ENCODE assay signal across 16 cellular contexts in genomic region chr7:112238852-112239610, GRCh38. TPM values are rescaled to one million over a fixed set of nuclear protein-coding genes. Genes with fewer than 3 reads are reported as not detected.
DNase-seq lines count a peak whose midpoint lies in the region; ATAC-seq and TF ChIP-seq lines count a peak whose summit lies in the region.
"Had no signal": no experiment of that assay in that cellular context is flagged by ENCODE, and none has a peak within 500 bp of the region (broad histone marks: within the 10 kb centered on the region; RNA-seq: fewer than 3 reads in every experiment).

No MANE protein-coding gene starts in this region.

- RAD21 ChIA-PET in HCT116 (lab: Charles Lee; ENCODE audit: low non-redundant PET in 1 of 2, low total read pairs in 2 of 2, uncharacterized antibody in 2 of 2, unreplicated experiment in 2 of 2) = no interaction called here

- H3K4me3 ChIP-seq in HCT116 (replicated peaks in 1 of 2; ENCODE audit: low read depth in 1 of 2, low read length in 2 of 2) (no peak overlapping the region), fibroblast of lung (replicated peaks in 1 of 4; ENCODE audit: control extremely low read depth in 1 of 4, insufficient read depth in 1 of 4, low read depth in 3 of 4, low read length in 4 of 4) (no peak overlapping the region)

- H3K27ac ChIP-seq in HCT116 (ENCODE audit: low read depth, low read length) = no peak overlapping the region
- no peak overlapping the region for H3K27ac ChIP-seq in RWPE1
- H3K27ac ChIP-seq in fibroblast of lung (ENCODE audit: insufficient read depth, low read length) = no peak overlapping the region

- H3K4me1 ChIP-seq in HCT116 (ENCODE audit: control insufficient read depth in 1 of 2, insufficient read depth in 2 of 2, low read length in 2 of 2) (peaks cover 0 to 6% of the 10 kb centered on the region in 2 experiments; a peak in 1 of 4 replicates), fibroblast of lung (ENCODE audit: control insufficient read depth, extremely low read depth, insufficient read depth, low read length) (no peaks in the 10 kb centered on the region)

- H3K27me3 Mint-ChIP-seq in progenitor cell of endocrine pancreas = no peaks in the 10 kb centered on the region
- H3K27me3 Mint-ChIP-seq: activated naive CD8-positive, alpha-beta T cell treated with anti-CD3 and anti-CD28 coated beads for 36 hours had no signal

- no TSS peak for BruUV-seq in HCT116 (replicated peaks; lab: Mats Ljungman, UMichigan)

- peak; percentile 66; the same call in 1 of the 2 replicates for ATAC-seq in HCT116

- no peak for TF ChIP-seq CTCF in HCT116 (IDR thresholded peaks at IDR 0.05 in 2 of 3, conservative IDR thresholded peaks at IDR 0.05 in 1 of 3; ENCODE audit: borderline replicate concordance in 1 of 3, insufficient read depth in 1 of 3, low read depth in 2 of 3, low read length in 2 of 3)
- no peak for TF ChIP-seq CTCF in RWPE1 (conservative IDR thresholded peaks at IDR 0.05; ENCODE audit: low read depth)
- TF ChIP-seq CTCF in fibroblast of lung (conservative IDR thresholded peaks at IDR 0.05 in 1 of 2, IDR thresholded peaks at IDR 0.05 in 1 of 2; ENCODE audit: low read depth in 1 of 2, low read length in 2 of 2) = no peak
- no peak for TF ChIP-seq CTCF in progenitor cell of endocrine pancreas (IDR thresholded peaks at IDR 0.05; ENCODE audit: unreplicated experiment)

- peak overlapping the region; percentile 69 for H3K27ac Mint-ChIP-seq in progenitor cell of endocrine pancreas
- H3K27ac Mint-ChIP-seq: activated naive CD8-positive, alpha-beta T cell treated with anti-CD3 and anti-CD28 coated beads for 36 hours; T-helper 2 cell treated with Interferon-gamma antibody and Interleukin-4, amounts not matched to agents 5 μg/mL and 100 μg/mL, for 36 hours had no signal

- H3K9me3 ChIP-seq in HCT116 (ENCODE audit: control insufficient read depth in 1 of 2, insufficient read depth in 1 of 2, low read depth in 1 of 2, low read length in 2 of 2) = no peaks in the 10 kb centered on the region
- no peaks in the 10 kb centered on the region for H3K9me3 ChIP-seq in fibroblast of lung (ENCODE audit: control insufficient read depth, insufficient read depth, low read depth, low read length)

- H3K4me2 ChIP-seq in HCT116 (ENCODE audit: low read length) (no peak overlapping the region), fibroblast of lung (ENCODE audit: extremely low read depth, insufficient read depth, low read length) (no peak overlapping the region)

- H3K27me3 ChIP-seq in HCT116 (ENCODE audit: insufficient read depth, low read length) = no peaks in the 10 kb centered on the region
- no peaks in the 10 kb centered on the region for H3K27me3 ChIP-seq in fibroblast of lung (ENCODE audit: control insufficient read depth, insufficient read depth, low read length)

- H3K36me3 Mint-ChIP-seq in progenitor cell of endocrine pancreas (ENCODE audit: insufficient read depth) = peaks cover 14% of the 10 kb centered on the region

- no peak for TF ChIP-seq POLR2A in HCT116 (IDR thresholded peaks at IDR 0.05; ENCODE audit: borderline replicate concordance, extremely low read depth, insufficient read depth, insufficient read length)

- no peak for TF ChIP-seq RAD21 in HCT116 (IDR thresholded peaks at IDR 0.05; ENCODE audit: low read depth)

- CTCF ChIA-PET in HCT116 (lab: Charles Lee) (no interaction called here), RWPE1 (lab: Yijun Ruan, JAX) (no interaction called here)

- H3K9ac ChIP-seq in HCT116 (ENCODE audit: low read length) = no peak overlapping the region
- H3K9ac ChIP-seq in fibroblast of lung (ENCODE audit: insufficient read depth, low read length) = no peak overlapping the region

- intact Hi-C loops in HCT116 (cut with micrococcal nuclease) = no loop called here

- H3K4me1 Mint-ChIP-seq in progenitor cell of endocrine pancreas (ENCODE audit: low read depth) = peaks cover 7% of the 10 kb centered on the region
- H3K4me1 Mint-ChIP-seq: activated naive CD8-positive, alpha-beta T cell treated with anti-CD3 and anti-CD28 coated beads for 36 hours had no signal

- H3K36me3 ChIP-seq in HCT116 (ENCODE audit: control insufficient read depth in 1 of 2, insufficient read depth in 2 of 2, low read length in 2 of 2) (no peaks in the 10 kb centered on the region), fibroblast of lung (ENCODE audit: control insufficient read depth, insufficient read depth, low read length) (no peaks in the 10 kb centered on the region)

- H3K79me2 ChIP-seq in HCT116 (ENCODE audit: insufficient read depth, low read length) = peaks cover 3% of the 10 kb centered on the region; the same call in 1 of the 2 replicates
- H3K79me2 ChIP-seq in fibroblast of lung (ENCODE audit: control insufficient read depth, insufficient read depth, low read length) = no peaks in the 10 kb centered on the region

- no peak overlapping the region for H3K4me3 Mint-ChIP-seq in progenitor cell of endocrine pancreas (ENCODE audit: low read depth)
- H3K4me3 Mint-ChIP-seq: activated naive CD8-positive, alpha-beta T cell treated with anti-CD3 and anti-CD28 coated beads for 36 hours; T-helper 2 cell treated with Interferon-gamma antibody and Interleukin-4, amounts not matched to agents 5 μg/mL and 100 μg/mL, for 36 hours had no signal

- H2AFZ ChIP-seq in HCT116 (ENCODE audit: low read depth, low read length, poor library complexity, severe bottlenecking) (no peak overlapping the region), fibroblast of lung (ENCODE audit: low read length) (no peak overlapping the region)

- H3K9me2 ChIP-seq in HCT116 (ENCODE audit: insufficient read depth) = no peaks in the 10 kb centered on the region

- peaks cover 20% of the 10 kb centered on the region for H3K9me3 Mint-ChIP-seq in progenitor cell of endocrine pancreas (ENCODE audit: low read depth)

- no peaks in the 10 kb centered on the region for H4K20me1 ChIP-seq in HCT116 (ENCODE audit: insufficient read depth)
- no peaks in the 10 kb centered on the region for H4K20me1 ChIP-seq in fibroblast of lung (ENCODE audit: control insufficient read depth, extremely low read depth, insufficient read depth, low read length)

- DNase-seq in HCT116 (ENCODE audit: low read depth, low spot score) (no peak), RWPE1 (ENCODE audit: low spot score) (peak; percentile 12), fibroblast of lung (ENCODE audit: low read depth in 2 of 2) (peak; percentile 11 to 39), progenitor cell of endocrine pancreas (ENCODE audit: low spot score, unreplicated experiment) (no peak), cortex of kidney (lab: John Stamatoyannopoulos, UW) (no peak), NCI-H2171 (lab: John Stamatoyannopoulos, UW) (no peak)
- DNase-seq in activated naive CD4-positive, alpha-beta T cell treated with anti-CD3 and anti-CD28 coated beads, Interleukin-2, amount 50 U/mL, for 16 hours = no peak
- DNase-seq: activated CD4-positive, alpha-beta T cell treated with anti-CD3 and anti-CD28 coated beads for 4 hours; activated naive CD8-positive, alpha-beta T cell treated with anti-CD3 and anti-CD28 coated beads for 36 hours; DMS79; kidney glomerular epithelial cell; NCI-H2081 treated with DMSO at 0.1 percent for 48 hours; NCI-H82; SHP77 treated with DMSO at 0.1 percent for 48 hours; stimulated activated CD4-positive, alpha-beta T cell treated with anti-CD3 and anti-CD28 coated beads, Interleukin-12 subunit alpha, Interleukin-12 subunit beta, amount 100 ng/mL, for 4 hours had no signal

- POLR2A ChIA-PET in HCT116 (lab: Charles Lee) (no interaction called here), RWPE1 (lab: Yijun Ruan, JAX; ENCODE audit: low non-redundant PET) (no interaction called here)

TF ChIP-seq in HCT116, 20 proteins besides CTCF, POLR2A, EP300 and RAD21:
- TF ChIP-seq EZH2phosphoT487 (IDR thresholded peaks at IDR 0.05; ENCODE audit: borderline replicate concordance) (no peak), FOSL1 (IDR thresholded peaks at IDR 0.05; ENCODE audit: low read depth) (no peak), ELF1 (IDR thresholded peaks at IDR 0.05; ENCODE audit: borderline replicate concordance, low read depth) (no peak), SRF (IDR thresholded peaks at IDR 0.05; ENCODE audit: low read depth) (no peak)

RNA-seq across cellular contexts. Expression of gene ZNF277, which starts 32.5 kb away (rescaled TPM):
- 21.3 TPM for total RNA-seq in HCT116 (2021; ENCODE audit: unreplicated experiment)
- 9.3 and 16.7 TPM in 2 replicates for polyA plus RNA-seq in HCT116 (2012)
- 66.6 and 83.0 TPM in 2 replicates for total RNA-seq in fibroblast of lung
- 16.8 and 23.1 TPM in 2 replicates for polyA plus RNA-seq in fibroblast of lung
- polyA plus RNA-seq in fibroblast of lung (2012) = 12.4 and 15.8 TPM in 2 replicates
- polyA minus RNA-seq in fibroblast of lung (ENCODE audit: low replicate concordance) = 0.30 and 3.0 TPM in 2 replicates
- total RNA-seq in progenitor cell of endocrine pancreas = 24.3 and 25.9 TPM in 2 replicates

RNA-seq across cellular contexts. Expression of gene DOCK4, which starts 32.8 kb away (rescaled TPM):
- total RNA-seq in HCT116 (2021; ENCODE audit: unreplicated experiment) (2.2 TPM), fibroblast of lung (30.3 and 39.3 TPM in 2 replicates), progenitor cell of endocrine pancreas (28.8 and 33.8 TPM in 2 replicates)
- 0.34 and 0.71 TPM in 2 replicates for polyA plus RNA-seq in HCT116 (2012)
- 20.8 and 31.9 TPM in 2 replicates for polyA plus RNA-seq in fibroblast of lung
- 12.9 and 14.5 TPM in 2 replicates for polyA plus RNA-seq in fibroblast of lung (2012)
- 18.3 and 22.5 TPM in 2 replicates for polyA minus RNA-seq in fibroblast of lung (ENCODE audit: low replicate concordance)

Comparison
In these comparisons a context has a peak if more than half of its experiments do, and no peak if none do; other contexts are left out.
1. DNase-seq: peak in RWPE1 (single experiment) and fibroblast of lung (2 of 2); none in HCT116 (single experiment), progenitor cell of endocrine pancreas (single experiment), activated naive CD4-positive, alpha-beta T cell treated with anti-CD3 and anti-CD28 coated beads, Interleukin-2, amount 50 U/mL, for 16 hours (single experiment), cortex of kidney (single experiment) and NCI-H2171 (single experiment).